ENCODE assay signal across 8 cellular contexts in genomic region chr9:76395381-76395780, GRCh38. TPM values are rescaled to one million over a fixed set of nuclear protein-coding genes. Genes with fewer than 3 reads are reported as not detected.
A peak's percentile ranks its signal among the peaks of the same experiment; 100 is the strongest.
DNase-seq lines count a peak whose midpoint lies in the region; ATAC-seq, FAIRE-seq and TF ChIP-seq lines count a peak whose summit lies in the region.

No MANE protein-coding gene starts in this region.

- H3K27ac Mint-ChIP-seq in stimulated activated effector memory CD8-positive, alpha-beta T cell treated with anti-CD3 and anti-CD28 coated beads, Interleukin-12 subunit alpha, Interleukin-12 subunit beta, amount 100 ng/mL, for 72 hours, result peak overlapping the region; percentile 98

- H2AFZ ChIP-seq in SU-DHL-6 (ENCODE audit: low read depth, low read length, severe bottlenecking), result peak overlapping the region; percentile 83
- peak overlapping the region; percentile 97 for H2AFZ ChIP-seq in hepatocyte

- H3K36me3 Mint-ChIP-seq in stimulated activated effector memory CD8-positive, alpha-beta T cell treated with anti-CD3 and anti-CD28 coated beads, Interleukin-12 subunit alpha, Interleukin-12 subunit beta, amount 100 ng/mL, for 72 hours, result peaks cover 28% of the 10 kb centered on the region

- H3K4me2 ChIP-seq in SU-DHL-6 (ENCODE audit: low read depth, low read length, poor library complexity, severe bottlenecking), result peak overlapping the region; percentile 63
- H3K4me2 ChIP-seq in hepatocyte, result peak overlapping the region; percentile 83

- no peak for FAIRE-seq in HTR-8/SVneo (lab: Jason Lieb, UNC)

- no peak for ATAC-seq in stimulated activated effector memory CD8-positive, alpha-beta T cell treated with anti-CD3 and anti-CD28 coated beads, Interleukin-12 subunit alpha, Interleukin-12 subunit beta, amount 100 ng/mL, for 72 hours
- no peak for ATAC-seq in HG03469 (IDR thresholded peaks at IDR 0.05; ENCODE audit: unreplicated experiment)
- no peak for ATAC-seq in HG03139 (IDR thresholded peaks at IDR 0.05; ENCODE audit: unreplicated experiment)

- H3K4me3 Mint-ChIP-seq in stimulated activated effector memory CD8-positive, alpha-beta T cell treated with anti-CD3 and anti-CD28 coated beads, Interleukin-12 subunit alpha, Interleukin-12 subunit beta, amount 100 ng/mL, for 72 hours, result peak overlapping the region; percentile 95

- H3K9me2 ChIP-seq in SU-DHL-6 (replicated peaks; ENCODE audit: insufficient read depth, low read length), result no peaks in the 10 kb centered on the region
- H3K9me2 ChIP-seq in hepatocyte (replicated peaks; ENCODE audit: insufficient read depth), result no peaks in the 10 kb centered on the region

- H3K4me1 ChIP-seq in hepatocyte (ENCODE audit: insufficient read depth), result peaks cover 6% of the 10 kb centered on the region

- DNase-seq in NCI-H1417 (lab: John Stamatoyannopoulos, UW), result peak in 2 of 3 experiments; percentile 47 to 80
- DNase-seq in NCI-H1417 treated with DMSO at 0.1 percent for 48 hours (lab: John Stamatoyannopoulos, UW), result no peak
- DNase-seq in hepatocyte (ENCODE audit: low spot score), result no peak
- no peak for DNase-seq in stimulated activated effector memory CD8-positive, alpha-beta T cell treated with anti-CD3 and anti-CD28 coated beads, Interleukin-12 subunit alpha, Interleukin-12 subunit beta, amount 100 ng/mL, for 72 hours (ENCODE audit: low spot score in 2 of 2)
- DNase-seq in HTR-8/SVneo (ENCODE audit: insufficient read length, low spot score), result no peak

- no peak for TF ChIP-seq CTCF in SU-DHL-6 (IDR thresholded peaks at IDR 0.05; ENCODE audit: insufficient read depth, low read length, poor library complexity, severe bottlenecking)
- TF ChIP-seq CTCF in hepatocyte (IDR thresholded peaks at IDR 0.05; ENCODE audit: poor library complexity), result no peak

- H3K9ac ChIP-seq in SU-DHL-6 (ENCODE audit: low read length), result peak overlapping the region; percentile 93; the same call in 1 of the 2 replicates

- no peaks in the 10 kb centered on the region for H3K27me3 ChIP-seq in SU-DHL-6 (ENCODE audit: low read length)
- no peaks in the 10 kb centered on the region for H3K27me3 ChIP-seq in hepatocyte

- H3F3A ChIP-seq in SU-DHL-6 (ENCODE audit: insufficient read depth), result no peaks in the 10 kb centered on the region

- WGBS in hepatocyte (ENCODE audit: low lambda C conversion rate, missing lambda C conversion rate), result 84% methylated on average over 10 of the region's 10 CpGs

- H3K9me3 ChIP-seq in SU-DHL-6 (ENCODE audit: insufficient read depth, low read length), result no peaks in the 10 kb centered on the region
- no peaks in the 10 kb centered on the region for H3K9me3 ChIP-seq in hepatocyte (ENCODE audit: low read depth)

- H3K27ac ChIP-seq in SU-DHL-6 (ENCODE audit: low read depth, low read length), result no peak overlapping the region
- H3K27ac ChIP-seq in hepatocyte, result peak overlapping the region; percentile 96

- peaks cover 12% of the 10 kb centered on the region for H3K79me2 ChIP-seq in SU-DHL-6 (ENCODE audit: insufficient read depth, low read length)
- peaks cover 20% of the 10 kb centered on the region for H3K79me2 ChIP-seq in hepatocyte

- H3K4me3 ChIP-seq in SU-DHL-6 (ENCODE audit: insufficient read depth, low read length, poor library complexity, severe bottlenecking) (peak overlapping the region; percentile 100), hepatocyte (peak overlapping the region; percentile 74)

- H3K4me1 Mint-ChIP-seq in stimulated activated effector memory CD8-positive, alpha-beta T cell treated with anti-CD3 and anti-CD28 coated beads, Interleukin-12 subunit alpha, Interleukin-12 subunit beta, amount 100 ng/mL, for 72 hours, result peaks cover 24% of the 10 kb centered on the region

- H3K36me3 ChIP-seq in SU-DHL-6 (ENCODE audit: low read length) (peaks cover 7% of the 10 kb centered on the region; the same call in 1 of the 2 replicates), hepatocyte (replicated peaks; ENCODE audit: insufficient read depth, low read depth) (no peaks in the 10 kb centered on the region)

- H4K20me1 ChIP-seq in SU-DHL-6 (ENCODE audit: low read depth, low read length), result no peaks in the 10 kb centered on the region
- H4K20me1 ChIP-seq in hepatocyte (ENCODE audit: insufficient read depth, poor library complexity, severe bottlenecking), result no peaks in the 10 kb centered on the region

- no peaks in the 10 kb centered on the region for H3K9me3 Mint-ChIP-seq in stimulated activated effector memory CD8-positive, alpha-beta T cell treated with anti-CD3 and anti-CD28 coated beads, Interleukin-12 subunit alpha, Interleukin-12 subunit beta, amount 100 ng/mL, for 72 hours

RNA-seq across cellular contexts. Expression of gene RFK, which starts 1.2 kb away (rescaled TPM):
- total RNA-seq in hepatocyte, result 46.6 and 56.9 TPM in 2 replicates
- polyA plus RNA-seq in hepatocyte, result 23.8 and 32.0 TPM in 2 replicates

Comparison
In these comparisons a context has a peak if more than half of its experiments do, and no peak if none do; other contexts are left out.
1. DNase-seq: peak in NCI-H1417 (2 of 3); none in NCI-H1417 treated with DMSO at 0.1 percent for 48 hours (single experiment), hepatocyte (single experiment), stimulated activated effector memory CD8-positive, alpha-beta T cell treated with anti-CD3 and anti-CD28 coated beads, Interleukin-12 subunit alpha, Interleukin-12 subunit beta, amount 100 ng/mL, for 72 hours (0 of 2) and HTR-8/SVneo (single experiment).